ENCODE assay signal across 2 cellular contexts in the genomic region with DNA sequence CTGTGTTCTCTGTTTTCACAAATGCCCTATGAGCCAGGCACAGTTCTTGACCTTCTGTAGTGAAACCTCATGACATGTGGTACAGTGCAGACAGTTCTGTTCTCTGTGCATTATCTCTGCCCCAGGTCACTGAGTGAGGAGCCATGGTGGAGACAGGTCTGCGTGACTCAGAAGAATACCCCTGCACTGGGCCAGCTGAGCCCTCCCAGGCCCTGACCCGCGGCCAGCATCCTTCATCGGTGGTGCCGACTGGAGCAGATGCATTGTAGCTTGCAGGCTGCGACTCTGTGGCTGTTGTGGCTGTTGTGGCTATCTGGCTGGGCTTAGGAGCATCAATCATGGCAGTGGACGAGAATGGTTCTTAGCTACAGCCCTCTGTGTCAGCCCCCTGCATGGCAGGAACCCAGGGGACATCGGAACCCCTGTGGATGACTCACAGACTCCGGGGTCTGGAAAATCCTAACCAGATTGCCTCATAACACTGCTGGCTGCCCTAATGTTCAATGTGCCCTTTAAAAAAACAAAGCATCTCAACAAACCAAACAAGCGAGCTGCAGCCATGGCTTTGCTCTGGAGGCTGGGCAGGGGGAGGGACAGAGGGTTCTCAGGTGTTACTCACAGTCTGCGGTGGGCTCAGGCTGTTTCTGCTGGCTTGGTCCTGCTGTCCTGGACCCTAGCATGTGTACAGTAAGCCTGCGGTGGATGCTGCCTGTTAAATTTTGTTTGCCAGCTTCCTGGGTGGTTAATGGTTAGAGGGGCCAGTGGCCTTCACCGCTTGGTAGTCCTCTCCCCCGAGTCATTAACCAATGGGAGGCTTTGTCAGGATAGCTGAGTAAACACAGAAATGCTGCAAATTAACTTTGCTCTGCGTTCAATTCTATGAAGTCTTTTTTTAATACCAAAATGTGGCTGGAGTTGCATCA.
TF ChIP-seq lines count a peak whose summit lies in the region.

A gene with protein sequence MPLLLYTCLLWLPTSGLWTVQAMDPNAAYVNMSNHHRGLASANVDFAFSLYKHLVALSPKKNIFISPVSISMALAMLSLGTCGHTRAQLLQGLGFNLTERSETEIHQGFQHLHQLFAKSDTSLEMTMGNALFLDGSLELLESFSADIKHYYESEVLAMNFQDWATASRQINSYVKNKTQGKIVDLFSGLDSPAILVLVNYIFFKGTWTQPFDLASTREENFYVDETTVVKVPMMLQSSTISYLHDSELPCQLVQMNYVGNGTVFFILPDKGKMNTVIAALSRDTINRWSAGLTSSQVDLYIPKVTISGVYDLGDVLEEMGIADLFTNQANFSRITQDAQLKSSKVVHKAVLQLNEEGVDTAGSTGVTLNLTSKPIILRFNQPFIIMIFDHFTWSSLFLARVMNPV (minus strand): TSS at position 689 of the 923 bp plus-strand sequence. CDS start 8,688 bp downstream, outside the sequence.

TF ChIP-seq in SK-N-SH, 30 proteins besides CTCF, POLR2A, EP300 and RAD21:
- TF ChIP-seq MEF2A (IDR thresholded peaks at IDR 0.05; ENCODE audit: borderline replicate concordance, low read depth) = no peak
- 0 out of 2 replicates have a peak, but pooled peaks have one; percentile 38 for TF ChIP-seq FOXM1 (IDR thresholded peaks at IDR 0.05; ENCODE audit: low read depth)
- peak; percentile 72; the same call in 1 of the 2 replicates for TF ChIP-seq FOSL2 (IDR thresholded peaks at IDR 0.05; ENCODE audit: borderline replicate concordance, low read depth)
- peak; percentile 80 for TF ChIP-seq TCF12 (IDR thresholded peaks at IDR 0.05)
- TF ChIP-seq, protein P1, sequence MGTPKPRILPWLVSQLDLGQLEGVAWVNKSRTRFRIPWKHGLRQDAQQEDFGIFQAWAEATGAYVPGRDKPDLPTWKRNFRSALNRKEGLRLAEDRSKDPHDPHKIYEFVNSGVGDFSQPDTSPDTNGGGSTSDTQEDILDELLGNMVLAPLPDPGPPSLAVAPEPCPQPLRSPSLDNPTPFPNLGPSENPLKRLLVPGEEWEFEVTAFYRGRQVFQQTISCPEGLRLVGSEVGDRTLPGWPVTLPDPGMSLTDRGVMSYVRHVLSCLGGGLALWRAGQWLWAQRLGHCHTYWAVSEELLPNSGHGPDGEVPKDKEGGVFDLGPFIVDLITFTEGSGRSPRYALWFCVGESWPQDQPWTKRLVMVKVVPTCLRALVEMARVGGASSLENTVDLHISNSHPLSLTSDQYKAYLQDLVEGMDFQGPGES (IDR thresholded peaks at IDR 0.05; ENCODE audit: low read depth, low read length) = no peak
- no peak for TF ChIP-seq TEAD4 (IDR thresholded peaks at IDR 0.05; ENCODE audit: borderline replicate concordance, insufficient read depth)
- TF ChIP-seq, protein P2, sequence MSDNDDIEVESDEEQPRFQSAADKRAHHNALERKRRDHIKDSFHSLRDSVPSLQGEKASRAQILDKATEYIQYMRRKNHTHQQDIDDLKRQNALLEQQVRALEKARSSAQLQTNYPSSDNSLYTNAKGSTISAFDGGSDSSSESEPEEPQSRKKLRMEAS (IDR thresholded peaks at IDR 0.05; ENCODE audit: low read depth) = peak; percentile 62; the same call in 1 of the 2 replicates
- TF ChIP-seq, protein P3, sequence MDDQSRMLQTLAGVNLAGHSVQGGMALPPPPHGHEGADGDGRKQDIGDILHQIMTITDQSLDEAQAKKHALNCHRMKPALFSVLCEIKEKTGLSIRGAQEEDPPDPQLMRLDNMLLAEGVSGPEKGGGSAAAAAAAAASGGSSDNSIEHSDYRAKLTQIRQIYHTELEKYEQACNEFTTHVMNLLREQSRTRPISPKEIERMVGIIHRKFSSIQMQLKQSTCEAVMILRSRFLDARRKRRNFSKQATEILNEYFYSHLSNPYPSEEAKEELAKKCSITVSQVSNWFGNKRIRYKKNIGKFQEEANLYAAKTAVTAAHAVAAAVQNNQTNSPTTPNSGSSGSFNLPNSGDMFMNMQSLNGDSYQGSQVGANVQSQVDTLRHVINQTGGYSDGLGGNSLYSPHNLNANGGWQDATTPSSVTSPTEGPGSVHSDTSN (IDR thresholded peaks at IDR 0.05) = peak; percentile 70
- TF ChIP-seq NFIC (IDR thresholded peaks at IDR 0.05; ENCODE audit: borderline replicate concordance) = peak; percentile 13; the same call in 1 of the 2 replicates
- peak; percentile 39 for TF ChIP-seq JUND (IDR thresholded peaks at IDR 0.05)
- TF ChIP-seq, protein P4, sequence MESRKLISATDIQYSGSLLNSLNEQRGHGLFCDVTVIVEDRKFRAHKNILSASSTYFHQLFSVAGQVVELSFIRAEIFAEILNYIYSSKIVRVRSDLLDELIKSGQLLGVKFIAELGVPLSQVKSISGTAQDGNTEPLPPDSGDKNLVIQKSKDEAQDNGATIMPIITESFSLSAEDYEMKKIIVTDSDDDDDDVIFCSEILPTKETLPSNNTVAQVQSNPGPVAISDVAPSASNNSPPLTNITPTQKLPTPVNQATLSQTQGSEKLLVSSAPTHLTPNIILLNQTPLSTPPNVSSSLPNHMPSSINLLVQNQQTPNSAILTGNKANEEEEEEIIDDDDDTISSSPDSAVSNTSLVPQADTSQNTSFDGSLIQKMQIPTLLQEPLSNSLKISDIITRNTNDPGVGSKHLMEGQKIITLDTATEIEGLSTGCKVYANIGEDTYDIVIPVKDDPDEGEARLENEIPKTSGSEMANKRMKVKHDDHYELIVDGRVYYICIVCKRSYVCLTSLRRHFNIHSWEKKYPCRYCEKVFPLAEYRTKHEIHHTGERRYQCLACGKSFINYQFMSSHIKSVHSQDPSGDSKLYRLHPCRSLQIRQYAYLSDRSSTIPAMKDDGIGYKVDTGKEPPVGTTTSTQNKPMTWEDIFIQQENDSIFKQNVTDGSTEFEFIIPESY (IDR thresholded peaks at IDR 0.05; ENCODE audit: borderline replicate concordance, low read depth) = no peak
- TF ChIP-seq NRF1 (IDR thresholded peaks at IDR 0.05; ENCODE audit: low read depth, low read length) = no peak
TF ChIP-seq in SK-N-SH: peak in this region for 7.

TF ChIP-seq in HEK293T, 16 proteins besides CTCF, POLR2A, EP300 and RAD21:
- no peak for TF ChIP-seq FOXK2 (IDR thresholded peaks at IDR 0.05)
- no peak for TF ChIP-seq FOXA1 (IDR thresholded peaks at IDR 0.05)
- TF ChIP-seq LEF1 (IDR thresholded peaks at IDR 0.05; ENCODE audit: borderline replicate concordance) = no peak
- TF ChIP-seq L3MBTL2 (conservative IDR thresholded peaks at IDR 0.05) = no peak
- no peak for TF ChIP-seq ELF4 (IDR thresholded peaks at IDR 0.05)
- TF ChIP-seq SP1 (IDR thresholded peaks at IDR 0.05) = no peak
- no peak for TF ChIP-seq FOXM1 (IDR thresholded peaks at IDR 0.05; ENCODE audit: borderline replicate concordance)
- TF ChIP-seq ARNT (IDR thresholded peaks at IDR 0.05) = no peak
- TF ChIP-seq, protein P5, sequence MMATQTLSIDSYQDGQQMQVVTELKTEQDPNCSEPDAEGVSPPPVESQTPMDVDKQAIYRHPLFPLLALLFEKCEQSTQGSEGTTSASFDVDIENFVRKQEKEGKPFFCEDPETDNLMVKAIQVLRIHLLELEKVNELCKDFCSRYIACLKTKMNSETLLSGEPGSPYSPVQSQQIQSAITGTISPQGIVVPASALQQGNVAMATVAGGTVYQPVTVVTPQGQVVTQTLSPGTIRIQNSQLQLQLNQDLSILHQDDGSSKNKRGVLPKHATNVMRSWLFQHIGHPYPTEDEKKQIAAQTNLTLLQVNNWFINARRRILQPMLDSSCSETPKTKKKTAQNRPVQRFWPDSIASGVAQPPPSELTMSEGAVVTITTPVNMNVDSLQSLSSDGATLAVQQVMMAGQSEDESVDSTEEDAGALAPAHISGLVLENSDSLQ (IDR thresholded peaks at IDR 0.05) = no peak
- TF ChIP-seq SUZ12 (IDR thresholded peaks at IDR 0.05) = no peak
- no peak for TF ChIP-seq ZNF384 (IDR thresholded peaks at IDR 0.05)
